ENCODE assay signal across 26 cellular contexts in genomic region chr3:183224180-183224579, GRCh38. TPM values are rescaled to one million over a fixed set of nuclear protein-coding genes. Genes with fewer than 3 reads are reported as not detected.
DNase-seq lines count a peak whose midpoint lies in the region; ATAC-seq and TF ChIP-seq lines count a peak whose summit lies in the region.
"Had no signal": no experiment of that assay in that cellular context is flagged by ENCODE, and none has a peak within 500 bp of the region (broad histone marks: within the 10 kb centered on the region; RNA-seq: fewer than 3 reads in every experiment).

No MANE protein-coding gene starts in this region.

- H3K4me1 Mint-ChIP-seq in T-helper 2 cell treated with Interferon-gamma antibody and Interleukin-4, amounts not matched to agents 5 μg/mL and 100 μg/mL, for 36 hours (ENCODE audit: low read depth), result peaks cover 27% of the 10 kb centered on the region
- peaks cover 0 to 15% (median 13%) of the 10 kb centered on the region in 4 donors for H3K4me1 Mint-ChIP-seq in CD4-positive, CD25-positive, alpha-beta regulatory T cell
- H3K4me1 Mint-ChIP-seq in activated T-helper 1 cell treated with anti-CD3 and anti-CD28 coated beads, Interleukin-12 subunit alpha, Interleukin-12 subunit beta, Interleukin-2, Interleukin-4 antibody, amounts not matched to agents 30 ng/mL and 10 ng/mL and 1 ng/mL, durations not matched to agents 14 hours and 24 hours and 36 hours (ENCODE audit: low read depth), result peaks cover 44% of the 10 kb centered on the region

- H3K36me3 Mint-ChIP-seq in T-helper 2 cell treated with Interferon-gamma antibody and Interleukin-4, amounts not matched to agents 5 μg/mL and 100 μg/mL, for 36 hours (ENCODE audit: low read depth), result no peaks in the 10 kb centered on the region
- peaks cover 4% of the 10 kb centered on the region for H3K36me3 Mint-ChIP-seq in CD4-positive, CD25-positive, alpha-beta regulatory T cell
- H3K36me3 Mint-ChIP-seq in activated T-helper 1 cell treated with anti-CD3 and anti-CD28 coated beads, Interleukin-12 subunit alpha, Interleukin-12 subunit beta, Interleukin-2, Interleukin-4 antibody, amounts not matched to agents 30 ng/mL and 10 ng/mL and 1 ng/mL, durations not matched to agents 14 hours and 24 hours and 36 hours (ENCODE audit: low read depth), result peaks cover 5% of the 10 kb centered on the region

- intact Hi-C loops in activated T-helper 1 cell treated with anti-CD3 and anti-CD28 coated beads, Interleukin-12 subunit alpha, Interleukin-12 subunit beta, Interleukin-2, Interleukin-4 antibody, amounts not matched to agents 30 ng/mL and 10 ng/mL and 1 ng/mL, durations not matched to agents 14 hours and 24 hours and 36 hours (cut with micrococcal nuclease), result loop anchor here (1.0 to 2.0 kb wide), 3 partner anchors 16 to 39 kb away; partner anchors contain the start of gene B3GNT5

- H3K4me1 ChIP-seq in CD4-positive, CD25-positive, alpha-beta regulatory T cell (ENCODE audit: control insufficient read depth, insufficient read depth, low read length, poor library complexity, severe bottlenecking), result peaks cover 10% of the 10 kb centered on the region
- H3K4me1 ChIP-seq: right lobe of liver had no signal

- H3K27me3 ChIP-seq in CD4-positive, CD25-positive, alpha-beta regulatory T cell (ENCODE audit: control insufficient read depth, insufficient read depth, low read length), result no peaks in the 10 kb centered on the region
- H3K27me3 ChIP-seq: right lobe of liver had no signal

- H3K4me3 Mint-ChIP-seq in T-helper 2 cell treated with Interferon-gamma antibody and Interleukin-4, amounts not matched to agents 5 μg/mL and 100 μg/mL, for 36 hours, result peak overlapping the region; percentile 66
- H3K4me3 Mint-ChIP-seq in CD4-positive, CD25-positive, alpha-beta regulatory T cell, result peak overlapping the region in 3 of 4 donors; percentile 70 to 86 (median 79)
- H3K4me3 Mint-ChIP-seq in activated T-helper 1 cell treated with anti-CD3 and anti-CD28 coated beads, Interleukin-12 subunit alpha, Interleukin-12 subunit beta, Interleukin-2, Interleukin-4 antibody, amounts not matched to agents 30 ng/mL and 10 ng/mL and 1 ng/mL, durations not matched to agents 14 hours and 24 hours and 36 hours, result peak overlapping the region; percentile 53
- H3K4me3 Mint-ChIP-seq: activated B cell treated with CpG ODN at 0.5 μM for 24 hours had no signal

- H3K9me3 Mint-ChIP-seq in T-helper 2 cell treated with Interferon-gamma antibody and Interleukin-4, amounts not matched to agents 5 μg/mL and 100 μg/mL, for 36 hours, result no peaks in the 10 kb centered on the region
- H3K9me3 Mint-ChIP-seq in CD4-positive, CD25-positive, alpha-beta regulatory T cell, result no peaks in the 10 kb centered on the region
- H3K9me3 Mint-ChIP-seq in activated T-helper 1 cell treated with anti-CD3 and anti-CD28 coated beads, Interleukin-12 subunit alpha, Interleukin-12 subunit beta, Interleukin-2, Interleukin-4 antibody, amounts not matched to agents 30 ng/mL and 10 ng/mL and 1 ng/mL, durations not matched to agents 14 hours and 24 hours and 36 hours, result peaks cover 4% of the 10 kb centered on the region
- H3K9me3 Mint-ChIP-seq: activated B cell treated with CpG ODN at 0.5 μM for 24 hours had no signal

- H3K36me3 ChIP-seq in CD4-positive, CD25-positive, alpha-beta regulatory T cell (ENCODE audit: control insufficient read depth, insufficient read depth, low read length), result no peaks in the 10 kb centered on the region
- H3K36me3 ChIP-seq: MG63, right lobe of liver had no signal

- no peaks in the 10 kb centered on the region for H3K27me3 Mint-ChIP-seq in T-helper 2 cell treated with Interferon-gamma antibody and Interleukin-4, amounts not matched to agents 5 μg/mL and 100 μg/mL, for 36 hours (ENCODE audit: low read depth)
- no peaks in the 10 kb centered on the region for H3K27me3 Mint-ChIP-seq in CD4-positive, CD25-positive, alpha-beta regulatory T cell
- no peaks in the 10 kb centered on the region for H3K27me3 Mint-ChIP-seq in activated T-helper 1 cell treated with anti-CD3 and anti-CD28 coated beads, Interleukin-12 subunit alpha, Interleukin-12 subunit beta, Interleukin-2, Interleukin-4 antibody, amounts not matched to agents 30 ng/mL and 10 ng/mL and 1 ng/mL, durations not matched to agents 14 hours and 24 hours and 36 hours (ENCODE audit: insufficient read depth)

- peak overlapping the region; percentile 75 for H3K27ac Mint-ChIP-seq in T-helper 2 cell treated with Interferon-gamma antibody and Interleukin-4, amounts not matched to agents 5 μg/mL and 100 μg/mL, for 36 hours
- H3K27ac Mint-ChIP-seq in CD4-positive, CD25-positive, alpha-beta regulatory T cell, result peak overlapping the region; percentile 36 to 72 (median 50)
- H3K27ac Mint-ChIP-seq in activated T-helper 1 cell treated with anti-CD3 and anti-CD28 coated beads, Interleukin-12 subunit alpha, Interleukin-12 subunit beta, Interleukin-2, Interleukin-4 antibody, amounts not matched to agents 30 ng/mL and 10 ng/mL and 1 ng/mL, durations not matched to agents 14 hours and 24 hours and 36 hours, result peak overlapping the region; percentile 88
- H3K27ac Mint-ChIP-seq: activated B cell treated with CpG ODN at 0.5 μM for 24 hours had no signal

- peak overlapping the region; percentile 64 for H3K4me3 ChIP-seq in CD4-positive, CD25-positive, alpha-beta regulatory T cell (ENCODE audit: low read depth, low read length)
- H3K4me3 ChIP-seq: lung, MG63, right lobe of liver, SK-N-MC had no signal

- ATAC-seq in CD4-positive, CD25-positive, alpha-beta regulatory T cell (ENCODE audit: low read depth in 2 of 2), result no peak
- ATAC-seq: right lobe of liver had no signal

- H3K9me3 ChIP-seq in CD4-positive, CD25-positive, alpha-beta regulatory T cell (ENCODE audit: control insufficient read depth in 2 of 2, low read length in 2 of 2), result no peaks in the 10 kb centered on the region
- H3K9me3 ChIP-seq: MG63, right lobe of liver had no signal

- DNase-seq in T-helper 2 cell treated with Interferon-gamma antibody and Interleukin-4, amounts not matched to agents 5 μg/mL and 100 μg/mL, for 36 hours (ENCODE audit: low spot score), result no peak
- DNase-seq in T-helper 2 cell, result no peak
- no peak for DNase-seq in CD4-positive, CD25-positive, alpha-beta regulatory T cell
- DNase-seq in activated T-helper 1 cell treated with anti-CD3 and anti-CD28 coated beads, Interleukin-12 subunit alpha, Interleukin-12 subunit beta, Interleukin-2, Interleukin-4 antibody, amounts not matched to agents 30 ng/mL and 10 ng/mL and 1 ng/mL, durations not matched to agents 14 hours and 24 hours and 36 hours (ENCODE audit: low spot score), result no peak
- peak; percentile 23 to 68 for DNase-seq in erythroblast (lab: John Stamatoyannopoulos, UW)
- DNase-seq in NCI-H2196 treated with DMSO at 0.1 percent for 48 hours (lab: John Stamatoyannopoulos, UW; ENCODE audit: unreplicated experiment), result no peak
- no peak for DNase-seq in COLO829 (ENCODE audit: low spot score)
- no peak for DNase-seq in HCEC 1CT
- DNase-seq: 8988T; activated B cell treated with CpG ODN at 0.5 μM for 24 hours; AML-193; central memory CD4-positive, alpha-beta T cell; COR-L47; DND-41; glutamatergic neuron; MG63; NCI-H2081; NCI-H446; NCI-H82; posterior cingulate gyrus; right lobe of liver; stimulated activated CD4-positive, alpha-beta T cell treated with anti-CD3 and anti-CD28 coated beads, Interleukin-12 subunit alpha, Interleukin-12 subunit beta, amount 100 ng/mL, for 4 hours; T-helper 9 cell; trophoblast cell had no signal

- H3K27ac ChIP-seq in CD4-positive, CD25-positive, alpha-beta regulatory T cell (ENCODE audit: insufficient read depth, low read length, poor library complexity, severe bottlenecking), result no peak overlapping the region
- H3K27ac ChIP-seq: right lobe of liver, SK-N-MC had no signal

- no peak for TF ChIP-seq POLR2A in erythroblast (IDR thresholded peaks at IDR 0.05; ENCODE audit: low read length)

RNA-seq across cellular contexts. Expression of gene B3GNT5, which starts 28.9 kb away (rescaled TPM):
- 2.2 TPM for total RNA-seq in CD4-positive, CD25-positive, alpha-beta regulatory T cell
- under 1 TPM; 0.23 to 0.47 (median 0.34) TPM for polyA plus RNA-seq in CD4-positive, CD25-positive, alpha-beta regulatory T cell
- 17.0 and 17.7 TPM in 2 replicates for total RNA-seq in activated T-helper 1 cell treated with anti-CD3 and anti-CD28 coated beads, Interleukin-12 subunit alpha, Interleukin-12 subunit beta, Interleukin-2, Interleukin-4 antibody, amounts not matched to agents 30 ng/mL and 10 ng/mL and 1 ng/mL, durations not matched to agents 14 hours and 24 hours and 36 hours

Comparison
In these comparisons a context has a peak if more than half of its experiments do, and no peak if none do; other contexts are left out.
1. DNase-seq: peak in erythroblast (2 of 2); none in T-helper 2 cell treated with Interferon-gamma antibody and Interleukin-4, amounts not matched to agents 5 μg/mL and 100 μg/mL, for 36 hours (single experiment), T-helper 2 cell (0 of 5), CD4-positive, CD25-positive, alpha-beta regulatory T cell (0 of 3), activated T-helper 1 cell treated with anti-CD3 and anti-CD28 coated beads, Interleukin-12 subunit alpha, Interleukin-12 subunit beta, Interleukin-2, Interleukin-4 antibody, amounts not matched to agents 30 ng/mL and 10 ng/mL and 1 ng/mL, durations not matched to agents 14 hours and 24 hours and 36 hours (single experiment), NCI-H2196 treated with DMSO at 0.1 percent for 48 hours (single experiment), COLO829 (single experiment) and HCEC 1CT (single experiment).
2. Peak in every context shown above with its lines, with median percentiles within 50 percentile points of each other: H3K27ac Mint-ChIP-seq and H3K4me3 Mint-ChIP-seq.